ENCODE assay signal across 8 cellular contexts in genomic region chr7:26085771-26086170, GRCh38.
"Had no signal": no experiment of that assay in that cellular context is flagged by ENCODE, and none has a peak within 500 bp of the region (broad histone marks: within the 10 kb centered on the region; RNA-seq: fewer than 3 reads in every experiment).

No MANE protein-coding gene starts in this region.

- H3K27ac ChIP-seq: HL-60 had no signal

- DNase-seq: H9, HCEC 1CT, KBM-7 had no signal

- H3K4me2 ChIP-seq: GM23338 had no signal

- H2AFZ ChIP-seq: GM23338 had no signal

- ATAC-seq: GM23338, HepG2 had no signal

- H3K4me3 ChIP-seq: GM23338 had no signal

- FAIRE-seq: H1, H54, HepG2 had no signal
